Comparison of ENCODE assay signal across 16 cellular contexts in genomic region chr20:8749101-8749500, GRCh38.
A peak's percentile ranks its signal among the peaks of the same experiment; 100 is the strongest.
DNase-seq lines count a peak whose midpoint lies in the region; ATAC-seq and TF ChIP-seq lines count a peak whose summit lies in the region.
"Had no signal": no experiment of that assay in that cellular context is flagged by ENCODE, and none has a peak within 500 bp of the region (broad histone marks: within the 10 kb centered on the region; RNA-seq: fewer than 3 reads in every experiment).

No MANE protein-coding gene starts in this region.

- no peaks in the 10 kb centered on the region for H3K9me3 Mint-ChIP-seq in activated naive CD4-positive, alpha-beta T cell treated with anti-CD3 and anti-CD28 coated beads, Interleukin-2, amount 50 U/mL, for 72 hours

- H2AFZ ChIP-seq in GM23248, result no peak overlapping the region

- no peak overlapping the region for H3K9ac ChIP-seq in GM23248

- no peaks in the 10 kb centered on the region for H3K27me3 ChIP-seq in GM23248 (replicated peaks; ENCODE audit: insufficient read depth)
- H3K27me3 ChIP-seq: SJCRH30 had no signal

- no peaks in the 10 kb centered on the region for H3K36me3 Mint-ChIP-seq in activated naive CD4-positive, alpha-beta T cell treated with anti-CD3 and anti-CD28 coated beads, Interleukin-2, amount 50 U/mL, for 72 hours

- no peaks in the 10 kb centered on the region for H3K9me2 ChIP-seq in GM23248 (ENCODE audit: insufficient read depth)

- no peak overlapping the region for H3K27ac ChIP-seq in GM23248
- H3K27ac ChIP-seq: SJCRH30 had no signal

- 6 to 7% methylated on average over 8 of the region's 8 CpGs for WGBS in GM23248 (ENCODE audit: low coverage in 1 of 2, low lambda C conversion rate in 2 of 2, missing lambda C conversion rate in 2 of 2), 2 experiments

- no peak for TF ChIP-seq CTCF in AG10803 (conservative IDR thresholded peaks at IDR 0.05; ENCODE audit: low read length)

- H4K20me1 ChIP-seq in GM23248 (ENCODE audit: insufficient read depth), result no peaks in the 10 kb centered on the region

- H3K36me3 ChIP-seq in GM23248 (ENCODE audit: low read depth), result no peaks in the 10 kb centered on the region
- H3K36me3 ChIP-seq: SJCRH30 had no signal

- H3K4me3 ChIP-seq in AG10803 (ENCODE audit: low read length), result no peak overlapping the region
- no peak overlapping the region for H3K4me3 ChIP-seq in GM23248
- H3K4me3 ChIP-seq: SJCRH30 had no signal

- no peak overlapping the region for H3K27ac Mint-ChIP-seq in activated naive CD4-positive, alpha-beta T cell treated with anti-CD3 and anti-CD28 coated beads, Interleukin-2, amount 50 U/mL, for 72 hours

- no peaks in the 10 kb centered on the region for H3K9me3 ChIP-seq in GM23248 (ENCODE audit: low read depth)
- H3K9me3 ChIP-seq: SJCRH30 had no signal

- H3K4me2 ChIP-seq in GM23248 (ENCODE audit: unreplicated experiment), result peak overlapping the region; percentile 12

- no peaks in the 10 kb centered on the region for H3K79me2 ChIP-seq in GM23248 (ENCODE audit: insufficient read depth)

- ATAC-seq in HG03565 (IDR thresholded peaks at IDR 0.05; ENCODE audit: unreplicated experiment) (no peak), HG02678 (IDR thresholded peaks at IDR 0.05; ENCODE audit: unreplicated experiment) (no peak)
- ATAC-seq in activated naive CD4-positive, alpha-beta T cell treated with anti-CD3 and anti-CD28 coated beads, Interleukin-2, amount 50 U/mL, for 72 hours, result no peak

- H3F3A ChIP-seq in GM23248 (ENCODE audit: insufficient read depth), result peaks cover 21% of the 10 kb centered on the region

- peak; percentile 85 for DNase-seq in AG10803 (ENCODE audit: low read depth)
- peak; percentile 26 for DNase-seq in GM23248
- DNase-seq in RPMI7951 (ENCODE audit: low read depth), result peak; percentile 84
- peak; percentile 42 for DNase-seq in fibroblast of peridontal ligament (ENCODE audit: extremely low read depth)
- DNase-seq in activated naive CD4-positive, alpha-beta T cell treated with anti-CD3 and anti-CD28 coated beads, Interleukin-2, amount 50 U/mL, for 72 hours (ENCODE audit: low spot score in 2 of 2), result no peak
- DNase-seq: COR-L47; KBM-7; NCI-H1048; NCI-H2081 treated with DMSO at 0.1 percent for 48 hours; NCI-H345; NCI-H526 treated with DMSO at 0.1 percent for 48 hours; NK-92 treated with Interleukin-12 subunit alpha and Interleukin-12 subunit beta, amount 100 ng/mL, for 24 hours; SJCRH30; SW 1271 had no signal

- peaks cover 17% of the 10 kb centered on the region for H3K4me1 ChIP-seq in GM23248 (ENCODE audit: insufficient read depth)
- H3K4me1 ChIP-seq: SJCRH30 had no signal

- in situ Hi-C loops in GM23248 (cut with MboI), result no loop called here

Comparison
In these comparisons a context has a peak if more than half of its experiments do, and no peak if none do; other contexts are left out.
1. DNase-seq: peak in AG10803 (single experiment), GM23248 (single experiment), RPMI7951 (single experiment) and fibroblast of peridontal ligament (single experiment); none in activated naive CD4-positive, alpha-beta T cell treated with anti-CD3 and anti-CD28 coated beads, Interleukin-2, amount 50 U/mL, for 72 hours (0 of 2).